ENCODE assay signal across 8 cellular contexts in genomic region chr5:151155777-151156731, GRCh38. TPM values are rescaled to one million over a fixed set of nuclear protein-coding genes. Genes with fewer than 3 reads are reported as not detected.
DNase-seq lines count a peak whose midpoint lies in the region; ATAC-seq and TF ChIP-seq lines count a peak whose summit lies in the region.

No MANE protein-coding gene starts in this region.

- POLR2A ChIA-PET in CD4-positive, alpha-beta T cell (lab: Charles Lee): interaction anchor here (1.0 to 6.3 kb wide), 13 partner anchors 8 to 706 kb away, joined by 3 to 71 read pairs (median 5); partner anchors contain the start of genes CCDC69, GM2A and TNIP1

- intact Hi-C loops in CD4-positive, alpha-beta T cell (cut with DNase I, micrococcal nuclease): loop anchor here in 1 of 2 experiments (2.0 to 5.0 kb wide), 3 partner anchors 15 to 96 kb away; partner anchors contain the start of gene GM2A
- intact Hi-C loops in left ventricle myocardium inferior (cut with micrococcal nuclease): no loop called here
- intact Hi-C loops in sciatic nerve (cut with DNase I): no loop called here

- H3K36me3 Mint-ChIP-seq in CD4-positive, alpha-beta T cell (ENCODE audit: low read depth): peaks cover 42% of the 10 kb centered on the region
- H3K36me3 Mint-ChIP-seq in activated T-helper 17 cell treated with anti-CD3 and anti-CD28 coated beads, Interleukin-2, amount 50 U/mL, for 72 hours (ENCODE audit: low read depth): peaks cover 66% of the 10 kb centered on the region

- peak overlapping the region; percentile 89 for H3K27ac ChIP-seq in CD4-positive, alpha-beta T cell (ENCODE audit: low read depth, low read length)
- H3K27ac ChIP-seq in KOPT-K1 (ENCODE audit: low read depth, low read length, poor library complexity, severe bottlenecking) (peak overlapping the region; percentile 89), left ventricle myocardium inferior (replicated peaks) (peak overlapping the region; percentile 93)

- TF ChIP-seq CTCF in CD4-positive, alpha-beta T cell (IDR thresholded peaks at IDR 0.05): no peak
- TF ChIP-seq CTCF in left ventricle myocardium inferior (IDR thresholded peaks at IDR 0.05; ENCODE audit: borderline replicate concordance): no peak

- peaks cover 75% of the 10 kb centered on the region for H3K4me1 ChIP-seq in left ventricle myocardium inferior

- no peaks in the 10 kb centered on the region for H3K9me3 Mint-ChIP-seq in CD4-positive, alpha-beta T cell
- no peaks in the 10 kb centered on the region for H3K9me3 Mint-ChIP-seq in activated T-helper 17 cell treated with anti-CD3 and anti-CD28 coated beads, Interleukin-2, amount 50 U/mL, for 72 hours

- ATAC-seq in CD4-positive, alpha-beta T cell (ENCODE audit: poor library complexity): peak; percentile 18
- ATAC-seq in GM19438 (IDR thresholded peaks at IDR 0.05; ENCODE audit: low read depth, unreplicated experiment): peak; percentile 27
- ATAC-seq in activated T-helper 17 cell treated with anti-CD3 and anti-CD28 coated beads, Interleukin-2, amount 50 U/mL, for 72 hours (replicated peaks): no peak
- ATAC-seq in sciatic nerve: peak; percentile 39

- H3K36me3 ChIP-seq in KOPT-K1 (ENCODE audit: insufficient read depth, low read length): 0 out of 2 replicates have a peak, but pooled peaks cover 4% of the 10 kb centered on the region
- no peaks in the 10 kb centered on the region for H3K36me3 ChIP-seq in left ventricle myocardium inferior

- H3K27me3 ChIP-seq in CD4-positive, alpha-beta T cell (ENCODE audit: control insufficient read depth, insufficient read depth, low read length): no peaks in the 10 kb centered on the region
- H3K27me3 ChIP-seq in left ventricle myocardium inferior (ENCODE audit: low read depth): no peaks in the 10 kb centered on the region

- H3K27ac Mint-ChIP-seq in CD4-positive, alpha-beta T cell: peak overlapping the region; percentile 91
- H3K27ac Mint-ChIP-seq in activated T-helper 17 cell treated with anti-CD3 and anti-CD28 coated beads, Interleukin-2, amount 50 U/mL, for 72 hours: peak overlapping the region; percentile 96

- CTCF ChIA-PET in CD4-positive, alpha-beta T cell (lab: Charles Lee): interaction anchor here (1.4 to 4.7 kb wide), 4 partner anchors 9 to 41 kb away, joined by 4 to 28 read pairs (median 16); no protein-coding TSS in a partner anchor

- peaks cover 89% of the 10 kb centered on the region for H3K4me1 Mint-ChIP-seq in CD4-positive, alpha-beta T cell (ENCODE audit: low read depth)
- peaks cover 32% of the 10 kb centered on the region for H3K4me1 Mint-ChIP-seq in activated T-helper 17 cell treated with anti-CD3 and anti-CD28 coated beads, Interleukin-2, amount 50 U/mL, for 72 hours

- no peaks in the 10 kb centered on the region for H3K9me3 ChIP-seq in CD4-positive, alpha-beta T cell (ENCODE audit: control insufficient read depth, low read length)
- H3K9me3 ChIP-seq in KOPT-K1 (ENCODE audit: insufficient read depth, low read length, poor library complexity, severe bottlenecking) (no peaks in the 10 kb centered on the region), left ventricle myocardium inferior (replicated peaks) (no peaks in the 10 kb centered on the region)

- peak overlapping the region; percentile 99 for H3K4me3 Mint-ChIP-seq in CD4-positive, alpha-beta T cell
- H3K4me3 Mint-ChIP-seq in activated T-helper 17 cell treated with anti-CD3 and anti-CD28 coated beads, Interleukin-2, amount 50 U/mL, for 72 hours: peak overlapping the region; percentile 91

- peak overlapping the region; percentile 88 for H3K4me3 ChIP-seq in left ventricle myocardium inferior

- H3K27me3 Mint-ChIP-seq in CD4-positive, alpha-beta T cell: no peaks in the 10 kb centered on the region
- no peaks in the 10 kb centered on the region for H3K27me3 Mint-ChIP-seq in activated T-helper 17 cell treated with anti-CD3 and anti-CD28 coated beads, Interleukin-2, amount 50 U/mL, for 72 hours

- DNase-seq in CD4-positive, alpha-beta T cell: no peak
- DNase-seq in left ventricle myocardium inferior (no peak), sciatic nerve (ENCODE audit: low spot score) (no peak), SKM-1 (lab: John Stamatoyannopoulos, UW; ENCODE audit: unreplicated experiment) (no peak)
- no peak for DNase-seq in stimulated activated CD8-positive, alpha-beta memory T cell treated with anti-CD3 and anti-CD28 coated beads, Interleukin-4, amount 100 ng/mL, for 48 hours

RNA-seq across cellular contexts. Expression of gene ANXA6, which starts 1.5 kb away (rescaled TPM):
- total RNA-seq in CD4-positive, alpha-beta T cell: 100 to 1,000 TPM; 108 to 130 TPM
- 100 to 1,000 TPM; 432 to 559 TPM for total RNA-seq in activated T-helper 17 cell treated with anti-CD3 and anti-CD28 coated beads, Interleukin-2, amount 50 U/mL, for 72 hours
- 195 TPM for total RNA-seq in left ventricle myocardium inferior
- total RNA-seq in sciatic nerve: 211 TPM
